27 cellular contexts compared by ENCODE assay signal in the genomic region with DNA sequence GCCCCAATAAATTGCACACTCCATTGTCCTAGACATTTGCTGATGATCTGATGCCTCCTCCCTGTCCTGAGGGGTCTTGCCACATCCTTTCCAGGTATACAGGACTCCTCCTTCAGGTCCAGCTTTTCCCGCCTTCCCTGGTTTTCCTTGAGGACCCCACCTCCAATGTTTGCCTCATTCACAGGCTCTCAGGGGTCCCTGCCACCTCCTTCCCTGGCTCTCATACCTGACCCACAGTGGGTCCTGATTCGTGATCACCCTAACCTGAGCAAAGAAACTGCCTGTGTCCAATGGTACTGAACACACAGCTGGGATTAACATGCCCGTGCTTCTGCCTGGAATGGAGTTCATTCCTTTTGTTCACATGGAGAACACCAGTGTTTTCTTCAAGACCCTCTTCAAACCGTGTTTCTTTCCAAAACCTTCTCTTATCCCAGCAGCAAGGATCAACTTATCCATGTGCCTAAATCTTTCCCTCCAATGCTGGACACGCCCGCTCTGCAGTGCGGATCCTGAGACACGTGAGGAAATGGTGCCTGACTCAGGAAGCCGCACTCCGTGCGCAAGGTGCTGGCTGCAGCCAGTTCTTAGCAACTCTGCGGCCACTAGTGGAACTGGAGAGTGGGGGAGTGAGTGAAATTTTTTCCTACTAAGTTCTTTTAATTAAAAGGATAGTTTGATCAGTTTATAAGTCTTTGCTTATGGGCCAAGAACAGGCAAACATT.
"Had no signal": no experiment of that assay in that cellular context is flagged by ENCODE, and none has a peak within 500 bp of the region (broad histone marks: within the 10 kb centered on the region; RNA-seq: fewer than 3 reads in every experiment).

No MANE protein-coding gene starts in this region.

- H3K36me3 ChIP-seq: ascending aorta, breast epithelium, cardiac muscle cell, esophagus squamous epithelium, gastroesophageal sphincter had no signal

- H3K27ac ChIP-seq: ascending aorta, breast epithelium, cardiac muscle cell, epithelial cell of prostate, esophagus squamous epithelium, gastroesophageal sphincter had no signal

- H3K27me3 ChIP-seq: ascending aorta, cardiac muscle cell had no signal

- H3K4me1 Mint-ChIP-seq: activated CD4-positive, alpha-beta T cell treated with anti-CD3 and anti-CD28 coated beads for 36 hours; activated CD4-positive, alpha-beta T cell treated with anti-CD3 and anti-CD28 coated beads, Interleukin-2, amount 10 ng/mL, durations not matched to agents 24 days and 14 days; activated naive CD4-positive, alpha-beta T cell treated with anti-CD3 and anti-CD28 coated beads, Interleukin-2, amount 50 U/mL, for 24 hours; activated naive CD8-positive, alpha-beta T cell treated with anti-CD3 and anti-CD28 coated beads, Interleukin-2, amount 10 ng/mL, durations not matched to agents 7 days and 5 days; brain had no signal

- H3K27me3 Mint-ChIP-seq: activated CD4-positive, alpha-beta memory T cell treated with anti-CD3 and anti-CD28 coated beads for 36 hours had no signal

- H3K36me3 Mint-ChIP-seq: activated CD4-positive, alpha-beta memory T cell treated with anti-CD3 and anti-CD28 coated beads for 36 hours; activated naive CD4-positive, alpha-beta T cell treated with anti-CD3 and anti-CD28 coated beads, Interleukin-2, amount 50 U/mL, for 24 hours; activated naive CD8-positive, alpha-beta T cell treated with anti-CD3 and anti-CD28 coated beads, Interleukin-2, amount 10 ng/mL, durations not matched to agents 7 days and 5 days; brain had no signal

- H3K9me3 Mint-ChIP-seq: activated CD4-positive, alpha-beta memory T cell treated with anti-CD3 and anti-CD28 coated beads for 36 hours; activated CD4-positive, alpha-beta T cell treated with anti-CD3 and anti-CD28 coated beads, Interleukin-2, amount 10 ng/mL, durations not matched to agents 24 days and 14 days; activated naive CD4-positive, alpha-beta T cell treated with anti-CD3 and anti-CD28 coated beads for 36 hours; activated naive CD4-positive, alpha-beta T cell treated with anti-CD3 and anti-CD28 coated beads, Interleukin-2, amount 50 U/mL, for 24 hours; activated naive CD8-positive, alpha-beta T cell treated with anti-CD3 and anti-CD28 coated beads, Interleukin-2, amount 10 ng/mL, durations not matched to agents 7 days and 5 days; activated T-cell treated with anti-CD3 and anti-CD28 coated beads, Interleukin-2, amount 50 U/mL, for 24 hours; activated T-cell treated with anti-CD3 and anti-CD28 coated beads, Interleukin-2, amount 50 U/mL, for 72 hours; brain; effector memory CD8-positive, alpha-beta T cell had no signal

- H3K4me1 ChIP-seq: ascending aorta, breast epithelium, esophagus squamous epithelium, gastroesophageal sphincter had no signal

- H3K9me3 ChIP-seq: ascending aorta, breast epithelium, esophagus squamous epithelium, gastroesophageal sphincter had no signal

- ATAC-seq: activated CD4-positive, alpha-beta T cell treated with anti-CD3 and anti-CD28 coated beads for 36 hours; activated CD8-positive, alpha-beta T cell treated with anti-CD3 and anti-CD28 coated beads, Interleukin-2, amount 10 ng/mL, durations not matched to agents 7 days and 5 days; activated T-cell treated with anti-CD3 and anti-CD28 coated beads, Interleukin-2, amount 50 U/mL, for 72 hours; effector memory CD8-positive, alpha-beta T cell; gastroesophageal sphincter; SK-N-SH treated with all-trans-retinoic acid at 6 μM for 48 hours had no signal

- H3K4me3 ChIP-seq: ascending aorta, breast epithelium, cardiac muscle cell, esophagus squamous epithelium, gastroesophageal sphincter had no signal

- H3K4me3 Mint-ChIP-seq: activated CD4-positive, alpha-beta memory T cell treated with anti-CD3 and anti-CD28 coated beads for 36 hours; activated CD4-positive, alpha-beta T cell treated with anti-CD3 and anti-CD28 coated beads for 36 hours; activated CD4-positive, alpha-beta T cell treated with anti-CD3 and anti-CD28 coated beads, Interleukin-2, amount 10 ng/mL, durations not matched to agents 24 days and 14 days; activated CD8-positive, alpha-beta T cell treated with anti-CD3 and anti-CD28 coated beads, Interleukin-2, amount 10 ng/mL, durations not matched to agents 7 days and 5 days; activated naive CD4-positive, alpha-beta T cell treated with anti-CD3 and anti-CD28 coated beads for 36 hours; activated naive CD4-positive, alpha-beta T cell treated with anti-CD3 and anti-CD28 coated beads, Interleukin-2, amount 50 U/mL, for 24 hours; activated naive CD8-positive, alpha-beta T cell treated with anti-CD3 and anti-CD28 coated beads, Interleukin-2, amount 10 ng/mL, durations not matched to agents 7 days and 5 days; activated T-cell treated with anti-CD3 and anti-CD28 coated beads, Interleukin-2, amount 50 U/mL, for 24 hours; activated T-cell treated with anti-CD3 and anti-CD28 coated beads, Interleukin-2, amount 50 U/mL, for 72 hours; brain; effector memory CD8-positive, alpha-beta T cell had no signal

- DNase-seq: activated CD4-positive, alpha-beta memory T cell treated with anti-CD3 and anti-CD28 coated beads for 36 hours; activated CD4-positive, alpha-beta T cell treated with anti-CD3 and anti-CD28 coated beads for 36 hours; activated CD4-positive, alpha-beta T cell treated with anti-CD3 and anti-CD28 coated beads, Interleukin-2, amount 10 ng/mL, durations not matched to agents 24 days and 14 days; activated CD4-positive, CD25-positive, alpha-beta regulatory T cell; activated CD4-positive, CD25-positive, alpha-beta regulatory T cell treated with anti-CD3 and anti-CD28 coated beads, Interleukin-2, amount 50 U/mL, for 72 hours; activated CD8-positive, alpha-beta T cell treated with anti-CD3 and anti-CD28 coated beads, Interleukin-2, amount 10 ng/mL, durations not matched to agents 7 days and 5 days; activated naive CD4-positive, alpha-beta T cell treated with anti-CD3 and anti-CD28 coated beads for 36 hours; activated naive CD8-positive, alpha-beta T cell treated with anti-CD3 and anti-CD28 coated beads, Interleukin-2, amount 10 ng/mL, durations not matched to agents 7 days and 5 days; activated T-cell treated with anti-CD3 and anti-CD28 coated beads for 4 hours; activated T-cell treated with anti-CD3 and anti-CD28 coated beads, Interleukin-2, amount 50 U/mL, for 24 hours; activated T-cell treated with anti-CD3 and anti-CD28 coated beads, Interleukin-2, amount 50 U/mL, for 72 hours; central memory CD4-positive, alpha-beta T cell; cortex of kidney; dermis blood vessel endothelial cell; effector CD4-positive, alpha-beta T cell; effector memory CD8-positive, alpha-beta T cell; esophagus squamous epithelium; foreskin melanocyte; T-helper 2 cell had no signal

- H3K27ac Mint-ChIP-seq: activated CD4-positive, alpha-beta memory T cell treated with anti-CD3 and anti-CD28 coated beads for 36 hours; activated CD4-positive, alpha-beta T cell treated with anti-CD3 and anti-CD28 coated beads for 36 hours; activated CD4-positive, alpha-beta T cell treated with anti-CD3 and anti-CD28 coated beads, Interleukin-2, amount 10 ng/mL, durations not matched to agents 24 days and 14 days; activated CD8-positive, alpha-beta T cell treated with anti-CD3 and anti-CD28 coated beads, Interleukin-2, amount 10 ng/mL, durations not matched to agents 7 days and 5 days; activated naive CD4-positive, alpha-beta T cell treated with anti-CD3 and anti-CD28 coated beads for 36 hours; activated naive CD4-positive, alpha-beta T cell treated with anti-CD3 and anti-CD28 coated beads, Interleukin-2, amount 50 U/mL, for 24 hours; activated naive CD8-positive, alpha-beta T cell treated with anti-CD3 and anti-CD28 coated beads, Interleukin-2, amount 10 ng/mL, durations not matched to agents 7 days and 5 days; activated T-cell treated with anti-CD3 and anti-CD28 coated beads, Interleukin-2, amount 50 U/mL, for 24 hours; activated T-cell treated with anti-CD3 and anti-CD28 coated beads, Interleukin-2, amount 50 U/mL, for 72 hours; brain; effector memory CD8-positive, alpha-beta T cell had no signal
